In the genomic region with DNA sequence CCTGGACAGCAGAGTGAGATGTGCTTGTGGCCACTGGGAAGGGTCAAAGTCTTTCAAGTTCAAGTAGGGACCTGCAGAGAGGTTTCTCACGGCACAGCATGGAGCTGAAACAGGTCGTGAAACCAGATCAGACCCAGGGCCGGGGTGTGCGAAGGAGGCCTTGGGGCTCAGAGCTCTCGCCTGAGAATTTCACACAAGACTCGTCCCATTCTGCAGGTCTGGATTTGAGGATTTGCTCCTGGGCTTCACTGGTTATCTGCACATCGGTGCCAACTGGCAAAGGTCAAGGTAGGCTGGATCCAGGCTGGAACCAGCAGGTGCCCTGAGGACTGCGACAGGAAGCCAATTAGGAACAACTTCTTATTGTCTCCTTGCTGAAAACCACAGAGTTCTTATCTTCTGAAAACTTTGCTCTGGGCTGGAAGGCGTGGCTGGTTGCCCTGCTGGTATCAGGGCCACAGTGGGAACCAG, we compare ENCODE assay signal across 1 cellular context.
TF ChIP-seq lines count a peak whose summit lies in the region.

No MANE protein-coding gene starts in this region.

TF ChIP-seq in K562, 482 proteins besides CTCF, POLR2A, EP300 and RAD21 (continued from another document and continues in another):
- TF ChIP-seq, protein P1, sequence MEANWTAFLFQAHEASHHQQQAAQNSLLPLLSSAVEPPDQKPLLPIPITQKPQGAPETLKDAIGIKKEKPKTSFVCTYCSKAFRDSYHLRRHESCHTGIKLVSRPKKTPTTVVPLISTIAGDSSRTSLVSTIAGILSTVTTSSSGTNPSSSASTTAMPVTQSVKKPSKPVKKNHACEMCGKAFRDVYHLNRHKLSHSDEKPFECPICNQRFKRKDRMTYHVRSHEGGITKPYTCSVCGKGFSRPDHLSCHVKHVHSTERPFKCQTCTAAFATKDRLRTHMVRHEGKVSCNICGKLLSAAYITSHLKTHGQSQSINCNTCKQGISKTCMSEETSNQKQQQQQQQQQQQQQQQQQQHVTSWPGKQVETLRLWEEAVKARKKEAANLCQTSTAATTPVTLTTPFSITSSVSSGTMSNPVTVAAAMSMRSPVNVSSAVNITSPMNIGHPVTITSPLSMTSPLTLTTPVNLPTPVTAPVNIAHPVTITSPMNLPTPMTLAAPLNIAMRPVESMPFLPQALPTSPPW (CRISPR knock-in tag; IDR thresholded peaks at IDR 0.05) = no peak
- TF ChIP-seq TCF3 (CRISPR knock-in tag; IDR thresholded peaks at IDR 0.05) = peak; percentile 74
- TF ChIP-seq, protein P2, sequence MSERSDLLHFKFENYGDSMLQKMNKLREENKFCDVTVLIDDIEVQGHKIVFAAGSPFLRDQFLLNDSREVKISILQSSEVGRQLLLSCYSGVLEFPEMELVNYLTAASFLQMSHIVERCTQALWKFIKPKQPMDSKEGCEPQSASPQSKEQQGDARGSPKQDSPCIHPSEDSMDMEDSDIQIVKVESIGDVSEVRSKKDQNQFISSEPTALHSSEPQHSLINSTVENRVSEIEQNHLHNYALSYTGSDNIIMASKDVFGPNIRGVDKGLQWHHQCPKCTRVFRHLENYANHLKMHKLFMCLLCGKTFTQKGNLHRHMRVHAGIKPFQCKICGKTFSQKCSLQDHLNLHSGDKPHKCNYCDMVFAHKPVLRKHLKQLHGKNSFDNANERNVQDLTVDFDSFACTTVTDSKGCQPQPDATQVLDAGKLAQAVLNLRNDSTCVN (CRISPR knock-in tag; IDR thresholded peaks at IDR 0.05) = no peak
- TF ChIP-seq, protein P3, sequence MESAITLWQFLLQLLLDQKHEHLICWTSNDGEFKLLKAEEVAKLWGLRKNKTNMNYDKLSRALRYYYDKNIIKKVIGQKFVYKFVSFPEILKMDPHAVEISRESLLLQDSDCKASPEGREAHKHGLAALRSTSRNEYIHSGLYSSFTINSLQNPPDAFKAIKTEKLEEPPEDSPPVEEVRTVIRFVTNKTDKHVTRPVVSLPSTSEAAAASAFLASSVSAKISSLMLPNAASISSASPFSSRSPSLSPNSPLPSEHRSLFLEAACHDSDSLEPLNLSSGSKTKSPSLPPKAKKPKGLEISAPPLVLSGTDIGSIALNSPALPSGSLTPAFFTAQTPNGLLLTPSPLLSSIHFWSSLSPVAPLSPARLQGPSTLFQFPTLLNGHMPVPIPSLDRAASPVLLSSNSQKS (CRISPR knock-in tag; IDR thresholded peaks at IDR 0.05) = no peak
- 0 out of 2 replicates have a peak, but pooled peaks have one; percentile 16 for TF ChIP-seq ETV5 (CRISPR knock-in tag; IDR thresholded peaks at IDR 0.05; ENCODE audit: low read depth)
- TF ChIP-seq, protein P4, sequence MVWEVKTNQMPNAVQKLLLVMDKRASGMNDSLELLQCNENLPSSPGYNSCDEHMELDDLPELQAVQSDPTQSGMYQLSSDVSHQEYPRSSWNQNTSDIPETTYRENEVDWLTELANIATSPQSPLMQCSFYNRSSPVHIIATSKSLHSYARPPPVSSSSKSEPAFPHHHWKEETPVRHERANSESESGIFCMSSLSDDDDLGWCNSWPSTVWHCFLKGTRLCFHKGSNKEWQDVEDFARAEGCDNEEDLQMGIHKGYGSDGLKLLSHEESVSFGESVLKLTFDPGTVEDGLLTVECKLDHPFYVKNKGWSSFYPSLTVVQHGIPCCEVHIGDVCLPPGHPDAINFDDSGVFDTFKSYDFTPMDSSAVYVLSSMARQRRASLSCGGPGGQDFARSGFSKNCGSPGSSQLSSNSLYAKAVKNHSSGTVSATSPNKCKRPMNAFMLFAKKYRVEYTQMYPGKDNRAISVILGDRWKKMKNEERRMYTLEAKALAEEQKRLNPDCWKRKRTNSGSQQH (CRISPR knock-in tag; IDR thresholded peaks at IDR 0.05) = no peak
- 0 out of 2 replicates have a peak, but pooled peaks have one; percentile 39 for TF ChIP-seq MBD2 (IDR thresholded peaks at IDR 0.05; ENCODE audit: borderline replicate concordance, low read depth)
- TF ChIP-seq NCOR1 (IDR thresholded peaks at IDR 0.05) = no peak
- peak; percentile 71 for TF ChIP-seq ARID1B (IDR thresholded peaks at IDR 0.05)
- TF ChIP-seq TAF7 (tag; IDR thresholded peaks at IDR 0.05) = no peak
- TF ChIP-seq, protein P5, sequence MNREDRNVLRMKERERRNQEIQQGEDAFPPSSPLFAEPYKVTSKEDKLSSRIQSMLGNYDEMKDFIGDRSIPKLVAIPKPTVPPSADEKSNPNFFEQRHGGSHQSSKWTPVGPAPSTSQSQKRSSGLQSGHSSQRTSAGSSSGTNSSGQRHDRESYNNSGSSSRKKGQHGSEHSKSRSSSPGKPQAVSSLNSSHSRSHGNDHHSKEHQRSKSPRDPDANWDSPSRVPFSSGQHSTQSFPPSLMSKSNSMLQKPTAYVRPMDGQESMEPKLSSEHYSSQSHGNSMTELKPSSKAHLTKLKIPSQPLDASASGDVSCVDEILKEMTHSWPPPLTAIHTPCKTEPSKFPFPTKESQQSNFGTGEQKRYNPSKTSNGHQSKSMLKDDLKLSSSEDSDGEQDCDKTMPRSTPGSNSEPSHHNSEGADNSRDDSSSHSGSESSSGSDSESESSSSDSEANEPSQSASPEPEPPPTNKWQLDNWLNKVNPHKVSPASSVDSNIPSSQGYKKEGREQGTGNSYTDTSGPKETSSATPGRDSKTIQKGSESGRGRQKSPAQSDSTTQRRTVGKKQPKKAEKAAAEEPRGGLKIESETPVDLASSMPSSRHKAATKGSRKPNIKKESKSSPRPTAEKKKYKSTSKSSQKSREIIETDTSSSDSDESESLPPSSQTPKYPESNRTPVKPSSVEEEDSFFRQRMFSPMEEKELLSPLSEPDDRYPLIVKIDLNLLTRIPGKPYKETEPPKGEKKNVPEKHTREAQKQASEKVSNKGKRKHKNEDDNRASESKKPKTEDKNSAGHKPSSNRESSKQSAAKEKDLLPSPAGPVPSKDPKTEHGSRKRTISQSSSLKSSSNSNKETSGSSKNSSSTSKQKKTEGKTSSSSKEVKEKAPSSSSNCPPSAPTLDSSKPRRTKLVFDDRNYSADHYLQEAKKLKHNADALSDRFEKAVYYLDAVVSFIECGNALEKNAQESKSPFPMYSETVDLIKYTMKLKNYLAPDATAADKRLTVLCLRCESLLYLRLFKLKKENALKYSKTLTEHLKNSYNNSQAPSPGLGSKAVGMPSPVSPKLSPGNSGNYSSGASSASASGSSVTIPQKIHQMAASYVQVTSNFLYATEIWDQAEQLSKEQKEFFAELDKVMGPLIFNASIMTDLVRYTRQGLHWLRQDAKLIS (CRISPR knock-in tag; IDR thresholded peaks at IDR 0.05) = no peak
- TF ChIP-seq TBL1XR1 (IDR thresholded peaks at IDR 0.05; ENCODE audit: low read length in 2 of 2) = no peak
- TF ChIP-seq CBFA2T3 (IDR thresholded peaks at IDR 0.05) = peak; percentile 62
- peak; percentile 62; the same call in 1 of the 2 replicates for TF ChIP-seq ESRRA (IDR thresholded peaks at IDR 0.05; ENCODE audit: borderline replicate concordance, low read depth)
- peak; percentile 38 for TF ChIP-seq GATA2 (CRISPR knock-in tag; IDR thresholded peaks at IDR 0.05)
- no peak for TF ChIP-seq ZNF785 (CRISPR knock-in tag; IDR thresholded peaks at IDR 0.05)
- TF ChIP-seq, protein P6, sequence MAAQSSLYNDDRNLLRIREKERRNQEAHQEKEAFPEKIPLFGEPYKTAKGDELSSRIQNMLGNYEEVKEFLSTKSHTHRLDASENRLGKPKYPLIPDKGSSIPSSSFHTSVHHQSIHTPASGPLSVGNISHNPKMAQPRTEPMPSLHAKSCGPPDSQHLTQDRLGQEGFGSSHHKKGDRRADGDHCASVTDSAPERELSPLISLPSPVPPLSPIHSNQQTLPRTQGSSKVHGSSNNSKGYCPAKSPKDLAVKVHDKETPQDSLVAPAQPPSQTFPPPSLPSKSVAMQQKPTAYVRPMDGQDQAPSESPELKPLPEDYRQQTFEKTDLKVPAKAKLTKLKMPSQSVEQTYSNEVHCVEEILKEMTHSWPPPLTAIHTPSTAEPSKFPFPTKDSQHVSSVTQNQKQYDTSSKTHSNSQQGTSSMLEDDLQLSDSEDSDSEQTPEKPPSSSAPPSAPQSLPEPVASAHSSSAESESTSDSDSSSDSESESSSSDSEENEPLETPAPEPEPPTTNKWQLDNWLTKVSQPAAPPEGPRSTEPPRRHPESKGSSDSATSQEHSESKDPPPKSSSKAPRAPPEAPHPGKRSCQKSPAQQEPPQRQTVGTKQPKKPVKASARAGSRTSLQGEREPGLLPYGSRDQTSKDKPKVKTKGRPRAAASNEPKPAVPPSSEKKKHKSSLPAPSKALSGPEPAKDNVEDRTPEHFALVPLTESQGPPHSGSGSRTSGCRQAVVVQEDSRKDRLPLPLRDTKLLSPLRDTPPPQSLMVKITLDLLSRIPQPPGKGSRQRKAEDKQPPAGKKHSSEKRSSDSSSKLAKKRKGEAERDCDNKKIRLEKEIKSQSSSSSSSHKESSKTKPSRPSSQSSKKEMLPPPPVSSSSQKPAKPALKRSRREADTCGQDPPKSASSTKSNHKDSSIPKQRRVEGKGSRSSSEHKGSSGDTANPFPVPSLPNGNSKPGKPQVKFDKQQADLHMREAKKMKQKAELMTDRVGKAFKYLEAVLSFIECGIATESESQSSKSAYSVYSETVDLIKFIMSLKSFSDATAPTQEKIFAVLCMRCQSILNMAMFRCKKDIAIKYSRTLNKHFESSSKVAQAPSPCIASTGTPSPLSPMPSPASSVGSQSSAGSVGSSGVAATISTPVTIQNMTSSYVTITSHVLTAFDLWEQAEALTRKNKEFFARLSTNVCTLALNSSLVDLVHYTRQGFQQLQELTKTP (IDR thresholded peaks at IDR 0.05; ENCODE audit: low read depth in 1 of 2, partially characterized antibody in 2 of 2) = no peak
- TF ChIP-seq SMAD1 (IDR thresholded peaks at IDR 0.05; ENCODE audit: low read depth, low read length, partially characterized antibody) = no peak
- TF ChIP-seq ZNF717 (CRISPR knock-in tag; IDR thresholded peaks at IDR 0.05) = no peak
- TF ChIP-seq TGIF2 (CRISPR knock-in tag; IDR thresholded peaks at IDR 0.05) = no peak
- TF ChIP-seq ZNF274 (IDR thresholded peaks at IDR 0.05; ENCODE audit: borderline replicate concordance, low read depth, low read length) = no peak
- TF ChIP-seq KLF16 (IDR thresholded peaks at IDR 0.05) = peak; percentile 43; the same call in 1 of the 2 replicates
- TF ChIP-seq ZNF766 (CRISPR knock-in tag; conservative IDR thresholded peaks at IDR 0.05) = peak; percentile 94
- TF ChIP-seq KAT8 (IDR thresholded peaks at IDR 0.05; ENCODE audit: low read depth) = no peak
- TF ChIP-seq, protein P7, sequence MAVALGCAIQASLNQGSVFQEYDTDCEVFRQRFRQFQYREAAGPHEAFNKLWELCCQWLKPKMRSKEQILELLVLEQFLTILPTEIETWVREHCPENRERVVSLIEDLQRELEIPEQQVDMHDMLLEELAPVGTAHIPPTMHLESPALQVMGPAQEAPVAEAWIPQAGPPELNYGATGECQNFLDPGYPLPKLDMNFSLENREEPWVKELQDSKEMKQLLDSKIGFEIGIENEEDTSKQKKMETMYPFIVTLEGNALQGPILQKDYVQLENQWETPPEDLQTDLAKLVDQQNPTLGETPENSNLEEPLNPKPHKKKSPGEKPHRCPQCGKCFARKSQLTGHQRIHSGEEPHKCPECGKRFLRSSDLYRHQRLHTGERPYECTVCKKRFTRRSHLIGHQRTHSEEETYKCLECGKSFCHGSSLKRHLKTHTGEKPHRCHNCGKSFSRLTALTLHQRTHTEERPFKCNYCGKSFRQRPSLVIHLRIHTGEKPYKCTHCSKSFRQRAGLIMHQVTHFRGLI (CRISPR knock-in tag; IDR thresholded peaks at IDR 0.05) = no peak
- TF ChIP-seq ZNF23 (CRISPR knock-in tag; IDR thresholded peaks at IDR 0.05) = no peak
- no peak for TF ChIP-seq KAT7 (CRISPR knock-in tag; IDR thresholded peaks at IDR 0.05; ENCODE audit: borderline replicate concordance)
- TF ChIP-seq ZNF696 (CRISPR knock-in tag; conservative IDR thresholded peaks at IDR 0.05) = no peak
- TF ChIP-seq, protein P8, sequence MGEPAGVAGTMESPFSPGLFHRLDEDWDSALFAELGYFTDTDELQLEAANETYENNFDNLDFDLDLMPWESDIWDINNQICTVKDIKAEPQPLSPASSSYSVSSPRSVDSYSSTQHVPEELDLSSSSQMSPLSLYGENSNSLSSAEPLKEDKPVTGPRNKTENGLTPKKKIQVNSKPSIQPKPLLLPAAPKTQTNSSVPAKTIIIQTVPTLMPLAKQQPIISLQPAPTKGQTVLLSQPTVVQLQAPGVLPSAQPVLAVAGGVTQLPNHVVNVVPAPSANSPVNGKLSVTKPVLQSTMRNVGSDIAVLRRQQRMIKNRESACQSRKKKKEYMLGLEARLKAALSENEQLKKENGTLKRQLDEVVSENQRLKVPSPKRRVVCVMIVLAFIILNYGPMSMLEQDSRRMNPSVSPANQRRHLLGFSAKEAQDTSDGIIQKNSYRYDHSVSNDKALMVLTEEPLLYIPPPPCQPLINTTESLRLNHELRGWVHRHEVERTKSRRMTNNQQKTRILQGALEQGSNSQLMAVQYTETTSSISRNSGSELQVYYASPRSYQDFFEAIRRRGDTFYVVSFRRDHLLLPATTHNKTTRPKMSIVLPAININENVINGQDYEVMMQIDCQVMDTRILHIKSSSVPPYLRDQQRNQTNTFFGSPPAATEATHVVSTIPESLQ (CRISPR knock-in tag; IDR thresholded peaks at IDR 0.05) = no peak
- TF ChIP-seq POLR3A (IDR thresholded peaks at IDR 0.05; ENCODE audit: borderline replicate concordance, extremely low read depth, insufficient read depth, insufficient read length) = no peak
- TF ChIP-seq PCBP1 (IDR thresholded peaks at IDR 0.05; ENCODE audit: low read depth, low read length, poor library complexity, severe bottlenecking) = no peak
- TF ChIP-seq TSC22D4 (tag; IDR thresholded peaks at IDR 0.05) = no peak
- TF ChIP-seq NR4A1 (CRISPR knock-in tag; IDR thresholded peaks at IDR 0.05) = no peak
- TF ChIP-seq NR4A1 (tag; IDR thresholded peaks at IDR 0.05) = no peak
- TF ChIP-seq NR2C1 (IDR thresholded peaks at IDR 0.05) = no peak
- no peak for TF ChIP-seq NR2C1 (tag; IDR thresholded peaks at IDR 0.05)
- TF ChIP-seq ZNF445 (CRISPR knock-in tag; IDR thresholded peaks at IDR 0.05; ENCODE audit: low read depth) = no peak
- TF ChIP-seq ZNF121 (CRISPR knock-in tag; conservative IDR thresholded peaks at IDR 0.05) = no peak
- TF ChIP-seq, protein P9, sequence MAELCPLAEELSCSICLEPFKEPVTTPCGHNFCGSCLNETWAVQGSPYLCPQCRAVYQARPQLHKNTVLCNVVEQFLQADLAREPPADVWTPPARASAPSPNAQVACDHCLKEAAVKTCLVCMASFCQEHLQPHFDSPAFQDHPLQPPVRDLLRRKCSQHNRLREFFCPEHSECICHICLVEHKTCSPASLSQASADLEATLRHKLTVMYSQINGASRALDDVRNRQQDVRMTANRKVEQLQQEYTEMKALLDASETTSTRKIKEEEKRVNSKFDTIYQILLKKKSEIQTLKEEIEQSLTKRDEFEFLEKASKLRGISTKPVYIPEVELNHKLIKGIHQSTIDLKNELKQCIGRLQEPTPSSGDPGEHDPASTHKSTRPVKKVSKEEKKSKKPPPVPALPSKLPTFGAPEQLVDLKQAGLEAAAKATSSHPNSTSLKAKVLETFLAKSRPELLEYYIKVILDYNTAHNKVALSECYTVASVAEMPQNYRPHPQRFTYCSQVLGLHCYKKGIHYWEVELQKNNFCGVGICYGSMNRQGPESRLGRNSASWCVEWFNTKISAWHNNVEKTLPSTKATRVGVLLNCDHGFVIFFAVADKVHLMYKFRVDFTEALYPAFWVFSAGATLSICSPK (IDR thresholded peaks at IDR 0.05; ENCODE audit: borderline replicate concordance) = no peak
- TF ChIP-seq MTA2 (IDR thresholded peaks at IDR 0.05; ENCODE audit: low read depth) = peak; percentile 44
- no peak for TF ChIP-seq FOXJ3 (CRISPR knock-in tag; IDR thresholded peaks at IDR 0.05)
- no peak for TF ChIP-seq DIDO1 (tag; IDR thresholded peaks at IDR 0.05; ENCODE audit: low read depth)
- TF ChIP-seq KLF6 (CRISPR knock-in tag; IDR thresholded peaks at IDR 0.05; ENCODE audit: borderline replicate concordance) = no peak
- no peak for TF ChIP-seq OTX1 (CRISPR knock-in tag; IDR thresholded peaks at IDR 0.05)
- no peak for TF ChIP-seq FOXM1 (IDR thresholded peaks at IDR 0.05; ENCODE audit: low read depth)
- TF ChIP-seq FOXM1 (CRISPR knock-in tag; IDR thresholded peaks at IDR 0.05; ENCODE audit: low read depth) = no peak
- no peak for TF ChIP-seq RBM39 (optimal IDR thresholded peaks at IDR 0.05; ENCODE audit: low read depth, low read length)
